In genomic region chr16:84599528-84600202, GRCh38 we compare ENCODE assay signal across 8 cellular contexts. TPM values are rescaled to one million over a fixed set of nuclear protein-coding genes. Genes with fewer than 3 reads are reported as not detected.
DNase-seq lines count a peak whose midpoint lies in the region; ATAC-seq, FAIRE-seq and TF ChIP-seq lines count a peak whose summit lies in the region.

No MANE protein-coding gene starts in this region.

- peaks cover 88% of the 10 kb centered on the region for H4K20me1 ChIP-seq in PC-9 (ENCODE audit: insufficient read depth)

- H3K27me3 ChIP-seq in Panc1 (ENCODE audit: control insufficient read depth, insufficient read depth, low read length): no peaks in the 10 kb centered on the region
- H3K27me3 ChIP-seq in adipocyte (replicated peaks; ENCODE audit: control insufficient read depth, insufficient read depth, low read length): no peaks in the 10 kb centered on the region
- H3K27me3 ChIP-seq in trophoblast cell (ENCODE audit: insufficient read depth, low read length): no peaks in the 10 kb centered on the region
- H3K27me3 ChIP-seq in PC-9 (ENCODE audit: insufficient read depth, low read depth): no peaks in the 10 kb centered on the region

- H3K4me1 ChIP-seq in Panc1 (ENCODE audit: control insufficient read depth, insufficient read depth, low read length) (peaks cover 46% of the 10 kb centered on the region), adipocyte (ENCODE audit: control insufficient read depth, insufficient read depth, low read length) (peaks cover 49% of the 10 kb centered on the region), trophoblast cell (ENCODE audit: control insufficient read depth in 1 of 2, insufficient read depth in 2 of 2, low read length in 2 of 2) (peaks cover 8 to 14% of the 10 kb centered on the region in 2 experiments), urinary bladder (ENCODE audit: insufficient read depth) (no peaks in the 10 kb centered on the region), PC-9 (replicated peaks; ENCODE audit: insufficient read depth) (peaks cover 16% of the 10 kb centered on the region; the same call in 1 of the 2 replicates)

- H3K4me3 ChIP-seq in Panc1 (ENCODE audit: low read depth in 2 of 2, low read length in 2 of 2): peak overlapping the region in 1 of 2 experiments; percentile 11; a peak in 1 of 4 replicates
- H3K4me3 ChIP-seq in adipocyte (ENCODE audit: low read length): peak overlapping the region; percentile 71
- H3K4me3 ChIP-seq in trophoblast cell (ENCODE audit: low read depth, low read length): no peak overlapping the region
- H3K4me3 ChIP-seq in urinary bladder (ENCODE audit: low read depth, low read length): no peak overlapping the region
- H3K4me3 ChIP-seq in PC-9: no peak overlapping the region

- H3F3A ChIP-seq in PC-9 (ENCODE audit: insufficient read depth, low read depth): peaks cover 20% of the 10 kb centered on the region; the same call in 1 of the 2 replicates

- peak overlapping the region; percentile 2 for H3K4me2 ChIP-seq in trophoblast cell (ENCODE audit: low read length)
- no peak overlapping the region for H3K4me2 ChIP-seq in PC-9

- no peak overlapping the region for H2BK12ac ChIP-seq in trophoblast cell (ENCODE audit: low read length)

- H4K91ac ChIP-seq in trophoblast cell (ENCODE audit: low read depth, low read length): no peak overlapping the region

- no peak overlapping the region for H2BK120ac ChIP-seq in trophoblast cell (ENCODE audit: insufficient read depth, low read length, poor library complexity)

- no peak overlapping the region for H3K14ac ChIP-seq in trophoblast cell (ENCODE audit: low read length)

- BruUV-seq in Panc1 (replicated peaks; lab: Mats Ljungman, UMichigan): no TSS peak
- no TSS peak for BruUV-seq in PC-9 (replicated peaks; lab: Mats Ljungman, UMichigan)

- H3K9ac ChIP-seq in adipocyte (ENCODE audit: low read length) (peak overlapping the region; percentile 83), trophoblast cell (ENCODE audit: low read length) (no peak overlapping the region)

- H2AK5ac ChIP-seq in trophoblast cell (ENCODE audit: low read length): no peak overlapping the region

- H3K9me2 ChIP-seq in PC-9 (ENCODE audit: insufficient read depth): no peaks in the 10 kb centered on the region

- no peaks in the 10 kb centered on the region for H3K36me3 ChIP-seq in Panc1 (ENCODE audit: control insufficient read depth, insufficient read depth, low read length)
- peaks cover 8% of the 10 kb centered on the region for H3K36me3 ChIP-seq in adipocyte (ENCODE audit: control insufficient read depth, insufficient read depth, low read length, severe bottlenecking)
- H3K36me3 ChIP-seq in trophoblast cell (ENCODE audit: control insufficient read depth in 1 of 2, insufficient read depth in 2 of 2, low read length in 2 of 2): peaks cover 7 to 13% of the 10 kb centered on the region in 2 experiments
- no peaks in the 10 kb centered on the region for H3K36me3 ChIP-seq in urinary bladder (ENCODE audit: insufficient read depth)
- H3K36me3 ChIP-seq in PC-9 (ENCODE audit: low read depth): peaks cover 12% of the 10 kb centered on the region; the same call in 1 of the 2 replicates

- CTCF ChIA-PET in Panc1 (lab: Charles Lee): interaction anchor here (0.7 to 0.9 kb wide), 2 partner anchors 21 to 25 kb away, joined by 3 to 7 read pairs; no protein-coding TSS in a partner anchor
- CTCF ChIA-PET in PC-9 (lab: Charles Lee): no interaction called here

- POLR2A ChIA-PET in Panc1 (lab: Charles Lee): interaction anchor here (0.6 to 0.7 kb wide), 2 partner anchors 61 to 124 kb away, joined by 5 to 8 read pairs; no protein-coding TSS in a partner anchor
- POLR2A ChIA-PET in PC-9 (lab: Charles Lee; ENCODE audit: unreplicated experiment): interaction anchor here (0.6 kb wide), 1 partner anchor 84 kb away, joined by 3 read pairs; no protein-coding TSS in a partner anchor

- no CpG with 5 or more reads among the region's 12 CpGs for WGBS in trophoblast cell (ENCODE audit: extremely low coverage, insufficient coverage, insufficient read length)
- WGBS in urinary bladder: 8% methylated on average over 12 of the region's 12 CpGs

- H2BK5ac ChIP-seq in trophoblast cell (ENCODE audit: low read depth, low read length, poor library complexity): no peak overlapping the region

- FAIRE-seq in H54 (lab: Jason Lieb, UNC): no peak

- peak overlapping the region; percentile 67 for H2AFZ ChIP-seq in trophoblast cell (ENCODE audit: insufficient read depth, low read length, poor library complexity)
- no peak overlapping the region for H2AFZ ChIP-seq in PC-9

- ATAC-seq in Panc1 (0 out of 2 replicates have a peak, but pooled peaks have one; percentile 4), left cardiac atrium (peak; percentile 55 to 59)

- peak overlapping the region; percentile 68 for H3K27ac ChIP-seq in Panc1 (ENCODE audit: low read length)
- H3K27ac ChIP-seq in trophoblast cell (ENCODE audit: low read depth, low read length): no peak overlapping the region
- peak overlapping the region; percentile 31 for H3K27ac ChIP-seq in urinary bladder (ENCODE audit: low read depth)
- H3K27ac ChIP-seq in PC-9: no peak overlapping the region; the same call in 1 of the 2 replicates

- in situ Hi-C loops in Panc1 (cut with HindIII; ENCODE audit: low pct_unique_long_range_greater_than_20kb, low sequenced_read_pairs): no loop called here

- H3K9me3 ChIP-seq in Panc1 (ENCODE audit: control insufficient read depth, insufficient read depth, low read depth, low read length) (no peaks in the 10 kb centered on the region), adipocyte (ENCODE audit: control insufficient read depth, low read length) (no peaks in the 10 kb centered on the region), trophoblast cell (ENCODE audit: insufficient read depth, low read depth, low read length) (peaks cover 2% of the 10 kb centered on the region), PC-9 (ENCODE audit: insufficient read depth, low read depth) (no peaks in the 10 kb centered on the region)

- peak overlapping the region; percentile 22 for H4K12ac ChIP-seq in trophoblast cell (ENCODE audit: low read depth, low read length)

- TF ChIP-seq POLR2A in H54 (IDR thresholded peaks at IDR 0.05; ENCODE audit: low read depth, low read length): no peak

- H3K23ac ChIP-seq in trophoblast cell (ENCODE audit: low read length): no peak overlapping the region

- H3K18ac ChIP-seq in trophoblast cell (ENCODE audit: low read length): no peak overlapping the region

- H4K8ac ChIP-seq in trophoblast cell (ENCODE audit: low read depth, low read length): peak overlapping the region; percentile 19

- H3K4ac ChIP-seq in trophoblast cell (ENCODE audit: low read depth, low read length): peak overlapping the region; percentile 42

- no peak for TF ChIP-seq CTCF in Panc1 (IDR thresholded peaks at IDR 0.05)
- TF ChIP-seq CTCF in PC-9 (conservative IDR thresholded peaks at IDR 0.05): no peak

- no peaks in the 10 kb centered on the region for H3K79me1 ChIP-seq in trophoblast cell (ENCODE audit: low read length)

- intact Hi-C loops in Panc1 (cut with micrococcal nuclease; ENCODE audit: unreplicated experiment) (no loop called here), left cardiac atrium (cut with DNase I) (no loop called here), PC-9 (cut with micrococcal nuclease; ENCODE audit: unreplicated experiment) (loop anchor here (5.0 kb wide), 1 partner anchor 67 kb away; no protein-coding TSS in a partner anchor)

- DNase-seq in EH (ENCODE audit: low read depth): peak; percentile 92
- DNase-seq in H54 (ENCODE audit: insufficient read length, low spot score): peak; percentile 75
- no peak for DNase-seq in Panc1 (ENCODE audit: low read depth, low spot score)
- DNase-seq in adipocyte (ENCODE audit: low read depth): peak; percentile 85
- DNase-seq in left cardiac atrium: peak; percentile 68
- peak in 1 of 2 donors; percentile 37 for DNase-seq in trophoblast cell
- no peak for DNase-seq in PC-9

- H3K79me2 ChIP-seq in trophoblast cell (ENCODE audit: control insufficient read depth, insufficient read depth, low read length, poor library complexity) (no peaks in the 10 kb centered on the region), PC-9 (ENCODE audit: low read depth) (peaks cover 91% of the 10 kb centered on the region)

RNA-seq across cellular contexts. Expression of gene COTL1, which starts 18.2 kb away (rescaled TPM):
- 302 TPM for total RNA-seq in Panc1 (2021; ENCODE audit: unreplicated experiment)
- polyA plus RNA-seq in Panc1 (2012; ENCODE audit: insufficient read length): 235 TPM
- total RNA-seq in left cardiac atrium: 10 to 100 TPM; 37.3 to 43.9 TPM
- polyA plus RNA-seq in trophoblast cell (2013): 194 and 199 TPM in 2 replicates
- 31.8 TPM for total RNA-seq in urinary bladder
- 82.7 TPM for polyA plus RNA-seq in urinary bladder
- total RNA-seq in PC-9 (2021): 458 and 512 TPM in 2 replicates

RNA-seq across cellular contexts. Expression of gene KLHL36, which starts 48.6 kb away (rescaled TPM):
- total RNA-seq in Panc1 (2021; ENCODE audit: unreplicated experiment) (46.0 TPM), left cardiac atrium (10 to 100 TPM; 35.8 to 47.0 TPM), urinary bladder (41.2 TPM), PC-9 (2021) (73.8 and 81.9 TPM in 2 replicates)
- polyA plus RNA-seq in Panc1 (2012; ENCODE audit: insufficient read length): 34.8 TPM
- polyA plus RNA-seq in trophoblast cell (2013): 17.4 and 17.6 TPM in 2 replicates
- polyA plus RNA-seq in urinary bladder: 34.8 TPM

Comparison
In these comparisons a context has a peak if more than half of its experiments do, and no peak if none do; other contexts are left out.
1. DNase-seq: peak in EH (single experiment), H54 (single experiment), adipocyte (single experiment) and left cardiac atrium (single experiment); none in Panc1 (single experiment) and PC-9 (0 of 2).
2. H3K27ac ChIP-seq: peak in Panc1 (single experiment) and urinary bladder (single experiment); none in trophoblast cell (single experiment) and PC-9 (single experiment).